In the genomic region with DNA sequence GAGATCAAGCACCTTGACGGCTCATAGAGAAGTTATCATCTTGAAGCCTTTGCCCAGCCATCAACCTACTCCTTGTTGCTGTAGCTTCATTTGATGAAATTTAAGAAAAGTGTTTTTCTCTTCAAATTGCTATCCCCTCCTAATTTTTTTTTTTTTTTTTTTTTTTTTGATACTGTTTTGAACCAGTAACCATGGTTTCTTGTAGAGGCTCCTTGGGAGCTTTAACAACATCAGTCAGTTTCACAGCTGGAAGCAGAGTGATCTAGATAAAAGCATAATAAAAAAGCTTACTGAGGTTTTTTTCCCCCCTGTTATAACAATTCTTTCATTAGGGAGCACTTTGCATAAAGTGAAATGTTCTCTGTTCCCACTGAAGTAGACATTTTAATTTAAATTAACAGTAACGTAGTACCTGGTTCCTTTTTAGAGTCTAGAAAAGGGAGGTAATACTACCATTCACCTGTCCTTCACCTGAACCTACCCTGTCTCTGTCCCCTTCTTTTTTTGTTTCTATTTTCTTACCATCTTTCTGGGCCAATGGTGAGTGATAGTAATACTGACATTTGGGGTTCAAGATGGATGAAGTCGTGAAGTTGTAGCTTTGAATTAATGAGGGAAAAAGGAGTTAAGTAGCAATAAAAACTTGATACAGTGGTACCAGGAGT, we compare ENCODE assay signal across 1 cellular context.
TF ChIP-seq lines count a peak whose summit lies in the region.

No MANE protein-coding gene starts in this region.

TF ChIP-seq in HEK293, 187 proteins besides CTCF, POLR2A, EP300 and RAD21 (continued from another document):
- TF ChIP-seq, protein P1, sequence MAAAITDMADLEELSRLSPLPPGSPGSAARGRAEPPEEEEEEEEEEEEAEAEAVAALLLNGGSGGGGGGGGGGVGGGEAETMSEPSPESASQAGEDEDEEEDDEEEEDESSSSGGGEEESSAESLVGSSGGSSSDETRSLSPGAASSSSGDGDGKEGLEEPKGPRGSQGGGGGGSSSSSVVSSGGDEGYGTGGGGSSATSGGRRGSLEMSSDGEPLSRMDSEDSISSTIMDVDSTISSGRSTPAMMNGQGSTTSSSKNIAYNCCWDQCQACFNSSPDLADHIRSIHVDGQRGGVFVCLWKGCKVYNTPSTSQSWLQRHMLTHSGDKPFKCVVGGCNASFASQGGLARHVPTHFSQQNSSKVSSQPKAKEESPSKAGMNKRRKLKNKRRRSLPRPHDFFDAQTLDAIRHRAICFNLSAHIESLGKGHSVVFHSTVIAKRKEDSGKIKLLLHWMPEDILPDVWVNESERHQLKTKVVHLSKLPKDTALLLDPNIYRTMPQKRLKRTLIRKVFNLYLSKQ (tag by site-specific recombination; IDR thresholded peaks at IDR 0.05; ENCODE audit: borderline replicate concordance) = no peak
- TF ChIP-seq, protein P2, sequence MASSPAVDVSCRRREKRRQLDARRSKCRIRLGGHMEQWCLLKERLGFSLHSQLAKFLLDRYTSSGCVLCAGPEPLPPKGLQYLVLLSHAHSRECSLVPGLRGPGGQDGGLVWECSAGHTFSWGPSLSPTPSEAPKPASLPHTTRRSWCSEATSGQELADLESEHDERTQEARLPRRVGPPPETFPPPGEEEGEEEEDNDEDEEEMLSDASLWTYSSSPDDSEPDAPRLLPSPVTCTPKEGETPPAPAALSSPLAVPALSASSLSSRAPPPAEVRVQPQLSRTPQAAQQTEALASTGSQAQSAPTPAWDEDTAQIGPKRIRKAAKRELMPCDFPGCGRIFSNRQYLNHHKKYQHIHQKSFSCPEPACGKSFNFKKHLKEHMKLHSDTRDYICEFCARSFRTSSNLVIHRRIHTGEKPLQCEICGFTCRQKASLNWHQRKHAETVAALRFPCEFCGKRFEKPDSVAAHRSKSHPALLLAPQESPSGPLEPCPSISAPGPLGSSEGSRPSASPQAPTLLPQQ (tag by site-specific recombination; IDR thresholded peaks at IDR 0.05) = no peak
- no peak for TF ChIP-seq ZXDB (tag by site-specific recombination; IDR thresholded peaks at IDR 0.05)
